ENCODE assay signal across 21 cellular contexts in the genomic region with DNA sequence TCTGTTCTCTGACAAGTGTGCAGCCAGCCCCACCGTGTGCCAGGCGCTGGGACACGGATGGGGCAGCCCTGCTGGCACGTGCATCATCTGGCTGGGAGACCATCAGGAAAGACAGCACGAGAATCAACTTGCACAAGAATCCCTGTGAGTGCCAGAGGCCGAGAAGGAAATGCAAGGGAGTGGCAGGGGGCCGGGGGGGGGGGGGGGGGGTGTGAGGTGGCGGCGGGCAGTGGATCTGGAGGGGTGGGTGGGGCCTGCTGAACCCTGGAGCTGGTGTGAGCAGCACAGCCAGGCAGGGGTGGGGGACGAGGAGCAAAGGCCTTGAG. TPM values are rescaled to one million over a fixed set of nuclear protein-coding genes. Genes with fewer than 3 reads are reported as not detected.
DNase-seq lines count a peak whose midpoint lies in the region; FAIRE-seq and TF ChIP-seq lines count a peak whose summit lies in the region.
"Had no signal": no experiment of that assay in that cellular context is flagged by ENCODE, and none has a peak within 500 bp of the region (broad histone marks: within the 10 kb centered on the region; RNA-seq: fewer than 3 reads in every experiment).

No MANE protein-coding gene starts in this region.

- H2BK20ac ChIP-seq in H9 (ENCODE audit: low read depth, low read length, poor library complexity, severe bottlenecking), result no peak overlapping the region

- H3K27me3 Mint-ChIP-seq in H9 (ENCODE audit: low read depth) (peaks cover 34% of the 10 kb centered on the region), Caco-2 (ENCODE audit: insufficient read depth, unreplicated experiment) (no peaks in the 10 kb centered on the region)
- H3K27me3 Mint-ChIP-seq in activated CD4-positive, alpha-beta T cell treated with anti-CD3 and anti-CD28 coated beads, Interleukin-2, amount 10 ng/mL, durations not matched to agents 7 days and 5 days, result no peaks in the 10 kb centered on the region

- no peak overlapping the region for H3T11ph ChIP-seq in H9 (ENCODE audit: low read length)

- H3K4me1 Mint-ChIP-seq in H9, result peaks cover 41 to 60% of the 10 kb centered on the region in 2 experiments
- no peaks in the 10 kb centered on the region for H3K4me1 Mint-ChIP-seq in activated CD4-positive, alpha-beta T cell treated with anti-CD3 and anti-CD28 coated beads, Interleukin-2, amount 10 ng/mL, durations not matched to agents 7 days and 5 days
- H3K4me1 Mint-ChIP-seq in Caco-2 (ENCODE audit: low read depth, unreplicated experiment), result no peaks in the 10 kb centered on the region

- H4K20me1 ChIP-seq in H9 (ENCODE audit: control insufficient read depth, insufficient read depth, insufficient read length), result no peaks in the 10 kb centered on the region

- H3K79me1 ChIP-seq in H9 (ENCODE audit: insufficient read depth, low read depth, low read length, poor library complexity, severe bottlenecking), result no peaks in the 10 kb centered on the region

- H3K36me3 Mint-ChIP-seq in H9 (ENCODE audit: insufficient read depth in 1 of 3, low read depth in 3 of 3) (no peaks in the 10 kb centered on the region; a peak in 2 of 7 replicates), Caco-2 (ENCODE audit: insufficient read depth, unreplicated experiment) (peaks cover 9% of the 10 kb centered on the region)
- H3K36me3 Mint-ChIP-seq in activated CD4-positive, alpha-beta T cell treated with anti-CD3 and anti-CD28 coated beads, Interleukin-2, amount 10 ng/mL, durations not matched to agents 7 days and 5 days (ENCODE audit: low read depth), result no peaks in the 10 kb centered on the region

- no peak for FAIRE-seq in bronchial epithelial cell (lab: Jason Lieb, UNC)

- TF ChIP-seq CTCF in H9 (conservative IDR thresholded peaks at IDR 0.05) (no peak), bronchial epithelial cell (IDR thresholded peaks at IDR 0.05; ENCODE audit: insufficient read depth, low read length, severe bottlenecking) (no peak), Caco-2 (IDR thresholded peaks at IDR 0.05; ENCODE audit: insufficient read depth in 1 of 2, low read depth in 1 of 2, low read length in 1 of 2, severe bottlenecking in 1 of 2, unreplicated experiment in 1 of 2) (no peak)

- H3K14ac ChIP-seq in H9 (ENCODE audit: insufficient read depth, low read length), result no peak overlapping the region

- no peak overlapping the region for H3K56ac ChIP-seq in H9 (ENCODE audit: insufficient read length, low read depth, low read length)

- H3K9me3 Mint-ChIP-seq in H9 (no peaks in the 10 kb centered on the region), Caco-2 (ENCODE audit: unreplicated experiment) (no peaks in the 10 kb centered on the region)
- no peaks in the 10 kb centered on the region for H3K9me3 Mint-ChIP-seq in activated CD4-positive, alpha-beta T cell treated with anti-CD3 and anti-CD28 coated beads, Interleukin-2, amount 10 ng/mL, durations not matched to agents 7 days and 5 days

- WGBS in H9 (ENCODE audit: extremely low coverage, insufficient read length, low lambda C conversion rate), result no CpG with 5 or more reads among the region's 10 CpGs

- H3K9ac ChIP-seq in H9 (ENCODE audit: extremely low read depth, insufficient read length, low read length), result no peak overlapping the region

- no peaks in the 10 kb centered on the region for H3K79me2 ChIP-seq in H9 (ENCODE audit: insufficient read depth, low read length)

- H2BK12ac ChIP-seq in H9 (ENCODE audit: insufficient read length, low read depth, low read length), result no peak overlapping the region

- no peaks in the 10 kb centered on the region for H3K23me2 ChIP-seq in H9 (ENCODE audit: insufficient read length, low read depth, low read length, poor library complexity, severe bottlenecking)

- no peak overlapping the region for H2BK15ac ChIP-seq in H9 (ENCODE audit: low read depth, low read length)

- H2AFZ ChIP-seq in H9 (ENCODE audit: low read length), result no peak overlapping the region

- H3K4me1 ChIP-seq in H9 (ENCODE audit: insufficient read depth, low read length) (peaks cover 2% of the 10 kb centered on the region; the same call in 1 of the 2 replicates), Caco-2 (no peaks in the 10 kb centered on the region)

- H3K18ac ChIP-seq in H9 (ENCODE audit: insufficient read length, low read depth, low read length), result no peak overlapping the region

- H3K27me3 ChIP-seq in H9 (ENCODE audit: insufficient read depth, low read length), result no peaks in the 10 kb centered on the region; the same call in 1 of the 2 replicates
- H3K27me3 ChIP-seq in bronchial epithelial cell (ENCODE audit: control insufficient read depth, insufficient read depth, low read length), result peaks cover 5% of the 10 kb centered on the region
- no peaks in the 10 kb centered on the region for H3K27me3 ChIP-seq in Caco-2 (replicated peaks; ENCODE audit: control insufficient read depth, insufficient read depth, low read length)
- H3K27me3 ChIP-seq: adrenal gland, cardiac muscle cell, testis had no signal

- no TSS peak for BruUV-seq in Caco-2 (replicated peaks; lab: Mats Ljungman, UMichigan)

- no peak overlapping the region for H3K23ac ChIP-seq in H9 (ENCODE audit: insufficient read length, low read depth, low read length)

- no peak overlapping the region for H3K27ac ChIP-seq in H9 (ENCODE audit: insufficient read length, low read depth, low read length)
- H3K27ac ChIP-seq: adrenal gland, cardiac muscle cell, testis had no signal

- intact Hi-C loops in Caco-2 (cut with micrococcal nuclease; ENCODE audit: unreplicated experiment), result no loop called here

- H3K36me3 ChIP-seq in bronchial epithelial cell (ENCODE audit: control insufficient read depth, insufficient read depth, low read length) (no peaks in the 10 kb centered on the region), Caco-2 (ENCODE audit: control insufficient read depth, insufficient read depth, low read length) (no peaks in the 10 kb centered on the region)
- H3K36me3 ChIP-seq: adrenal gland, cardiac muscle cell had no signal

- H2AK5ac ChIP-seq in H9 (ENCODE audit: insufficient read length, low read length), result no peak overlapping the region

- CTCF ChIA-PET in activated CD4-positive, alpha-beta T cell treated with anti-CD3 and anti-CD28 coated beads, Interleukin-2, amount 10 ng/mL, durations not matched to agents 7 days and 5 days (lab: Charles Lee), result interaction anchor here (0.7 kb wide), 1 partner anchor 21 kb away, joined by 3 read pairs; no protein-coding TSS in a partner anchor
- CTCF ChIA-PET in Caco-2 (lab: Charles Lee), result interaction anchor here (0.7 kb wide), 1 partner anchor 44 kb away, joined by 3 read pairs; no protein-coding TSS in a partner anchor

- no peak overlapping the region for H2BK5ac ChIP-seq in H9 (ENCODE audit: insufficient read length, low read length)

- no peak overlapping the region for H3K4ac ChIP-seq in H9 (ENCODE audit: low read depth, low read length)

- no peak overlapping the region for H2BK120ac ChIP-seq in H9 (ENCODE audit: low read depth, low read length, poor library complexity, severe bottlenecking)

- H4K91ac ChIP-seq in H9 (ENCODE audit: insufficient read length, low read depth, low read length), result no peak overlapping the region

- POLR2A ChIA-PET in activated CD4-positive, alpha-beta T cell treated with anti-CD3 and anti-CD28 coated beads, Interleukin-2, amount 10 ng/mL, durations not matched to agents 7 days and 5 days (lab: Charles Lee), result no interaction called here
- POLR2A ChIA-PET in Caco-2 (lab: Charles Lee), result no interaction called here

- H3K4me3 Mint-ChIP-seq in H9 (peak overlapping the region in 1 of 2 experiments; percentile 65; a peak in 2 of 5 replicates), Caco-2 (ENCODE audit: unreplicated experiment) (no peak overlapping the region)
- H3K4me3 Mint-ChIP-seq in activated CD4-positive, alpha-beta T cell treated with anti-CD3 and anti-CD28 coated beads, Interleukin-2, amount 10 ng/mL, durations not matched to agents 7 days and 5 days, result no peak overlapping the region

- no peaks in the 10 kb centered on the region for H3K9me3 ChIP-seq in H9 (ENCODE audit: control insufficient read depth, low read depth, low read length)
- no peaks in the 10 kb centered on the region for H3K9me3 ChIP-seq in Caco-2
- H3K9me3 ChIP-seq: adrenal gland, testis had no signal

- H3K27ac Mint-ChIP-seq in H9, result peak overlapping the region in 2 of 3 experiments; percentile 83 to 94; a peak in 2 of 7 replicates
- no peak overlapping the region for H3K27ac Mint-ChIP-seq in activated CD4-positive, alpha-beta T cell treated with anti-CD3 and anti-CD28 coated beads, Interleukin-2, amount 10 ng/mL, durations not matched to agents 7 days and 5 days
- H3K27ac Mint-ChIP-seq in Caco-2 (ENCODE audit: unreplicated experiment), result no peak overlapping the region

- peak; percentile 51 for DNase-seq in DMS79 (lab: John Stamatoyannopoulos, UW)
- peak; percentile 83 for DNase-seq in H9
- DNase-seq in bronchial epithelial cell (ENCODE audit: low read depth), result peak; percentile 28
- DNase-seq in islet precursor cell, result peak; percentile 69
- DNase-seq in NOMO-1 treated with dmso at 0.1 percent for 144 hours (lab: John Stamatoyannopoulos, UW; ENCODE audit: unreplicated experiment), result no peak
- no peak for DNase-seq in activated CD4-positive, alpha-beta T cell treated with anti-CD3 and anti-CD28 coated beads, Interleukin-2, amount 10 ng/mL, durations not matched to agents 7 days and 5 days
- no peak for DNase-seq in Caco-2
- DNase-seq: activated gamma-delta T cell; adrenal gland; EL; erythroblast; GOT3; NCI-H1092; occipital lobe; SHP77; stimulated activated CD4-positive, alpha-beta T cell treated with anti-CD3 and anti-CD28 coated beads, Interleukin-15, amount 100 ng/mL, for 24 hours; testis had no signal

- H3K4me3 ChIP-seq in bronchial epithelial cell (ENCODE audit: low read depth, low read length) (no peak overlapping the region), Caco-2 (ENCODE audit: low read depth, low read length) (no peak overlapping the region)
- H3K4me3 ChIP-seq: adrenal gland, cardiac muscle cell, testis had no signal

- H4K8ac ChIP-seq in H9 (replicated peaks; ENCODE audit: insufficient read length, low read depth, low read length), result no peak overlapping the region

- H3K4me2 ChIP-seq in H9 (ENCODE audit: insufficient read depth, insufficient read length, low read length), result no peak overlapping the region

- no peak overlapping the region for H4K5ac ChIP-seq in H9 (ENCODE audit: insufficient read length, low read depth, low read length)

RNA-seq across cellular contexts. Expression of a gene that starts 14.0 kb away (rescaled TPM):
- total RNA-seq in H9 (2021) (0.24 and 0.31 TPM in 2 replicates), bronchial epithelial cell (0.26 and 1.5 TPM in 2 replicates), Caco-2 (2022) (0.14 and 0.39 TPM in 2 replicates)
- not detected for total RNA-seq in activated CD4-positive, alpha-beta T cell treated with anti-CD3 and anti-CD28 coated beads, Interleukin-2, amount 10 ng/mL, durations not matched to agents 7 days and 5 days
- total RNA-seq: HT1080; LHCN-M2; T-helper 1 cell treated with Interleukin-12 subunit alpha and Interleukin-12 subunit beta and Interleukin-4 antibody, amounts not matched to agents 30 ng/mL and 1 ng/mL, for 36 hours had no signal

RNA-seq across cellular contexts. Expression of a gene that starts 35.5 kb away (rescaled TPM):
- total RNA-seq in H9 (2021) (114 TPM in 2 replicates), bronchial epithelial cell (43.5 and 51.1 TPM in 2 replicates), Caco-2 (2022) (140 and 152 TPM in 2 replicates)
- total RNA-seq in activated CD4-positive, alpha-beta T cell treated with anti-CD3 and anti-CD28 coated beads, Interleukin-2, amount 10 ng/mL, durations not matched to agents 7 days and 5 days, result 100 to 1,000 TPM in 1 of 2 experiments, 10 to 100 TPM in 1; 94.8 to 102 TPM

RNA-seq across cellular contexts. Expression of a gene that starts 47.3 kb away (rescaled TPM):
- total RNA-seq in H9 (2021) (402 and 429 TPM in 2 replicates), bronchial epithelial cell (266 and 382 TPM in 2 replicates), Caco-2 (2022) (376 and 448 TPM in 2 replicates)
- 100 to 1,000 TPM; 451 to 462 TPM for total RNA-seq in activated CD4-positive, alpha-beta T cell treated with anti-CD3 and anti-CD28 coated beads, Interleukin-2, amount 10 ng/mL, durations not matched to agents 7 days and 5 days

Comparison
In these comparisons a context has a peak if more than half of its experiments do, and no peak if none do; other contexts are left out.
1. DNase-seq: peak in DMS79 (single experiment), H9 (single experiment), bronchial epithelial cell (single experiment) and islet precursor cell (single experiment); none in NOMO-1 treated with dmso at 0.1 percent for 144 hours (single experiment), activated CD4-positive, alpha-beta T cell treated with anti-CD3 and anti-CD28 coated beads, Interleukin-2, amount 10 ng/mL, durations not matched to agents 7 days and 5 days (single experiment) and Caco-2 (0 of 2).
2. H3K27ac Mint-ChIP-seq: peak in H9 (2 of 3); none in activated CD4-positive, alpha-beta T cell treated with anti-CD3 and anti-CD28 coated beads, Interleukin-2, amount 10 ng/mL, durations not matched to agents 7 days and 5 days (single experiment) and Caco-2 (single experiment).